Comparison of ENCODE assay signal across 8 cellular contexts in the genomic region with DNA sequence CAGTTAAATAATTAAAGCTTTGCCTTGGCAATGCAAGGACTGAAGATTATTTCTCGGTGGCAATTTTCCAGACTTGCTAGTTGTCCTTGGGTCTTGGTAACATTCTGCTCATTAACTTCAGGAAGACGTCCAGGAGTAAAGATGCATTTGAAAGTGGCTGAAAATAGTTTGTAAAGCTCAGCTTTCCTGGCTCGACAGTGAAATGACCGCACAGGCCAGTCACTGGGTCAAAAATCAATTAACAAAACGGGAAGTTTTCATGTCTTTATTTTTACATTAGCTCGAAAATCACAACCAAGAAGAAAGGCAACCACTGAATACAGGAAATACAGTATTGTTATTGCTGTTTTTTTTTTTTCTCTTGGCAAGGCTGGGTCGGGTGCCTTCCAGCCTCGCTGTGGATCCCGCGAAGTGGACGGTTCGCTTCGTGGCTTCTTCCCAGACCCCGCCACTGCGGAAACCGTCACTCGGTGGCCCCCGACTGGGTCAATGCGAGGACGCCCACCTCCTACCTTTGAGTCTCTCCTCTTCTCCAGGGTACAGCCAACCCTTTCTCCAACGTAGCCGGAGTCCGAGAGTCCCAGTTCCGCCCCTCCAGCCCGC. TPM values are rescaled to one million over a fixed set of nuclear protein-coding genes. Genes with fewer than 3 reads are reported as not detected.
DNase-seq lines count a peak whose midpoint lies in the region; ATAC-seq and TF ChIP-seq lines count a peak whose summit lies in the region.

No MANE protein-coding gene starts in this region.

- peaks cover 5 to 18% (median 14%) of the 10 kb centered on the region in 3 donors for H3K4me1 Mint-ChIP-seq in naive B cell

- no peak overlapping the region for H3K27ac Mint-ChIP-seq in naive B cell

- ATAC-seq in naive B cell (ENCODE audit: low read depth in 2 of 2): peak in 1 of 2 donors; percentile 29
- ATAC-seq in HG02642 (IDR thresholded peaks at IDR 0.05; ENCODE audit: poor library complexity, unreplicated experiment): no peak
- ATAC-seq in GM19467 (IDR thresholded peaks at IDR 0.05; ENCODE audit: unreplicated experiment): no peak
- ATAC-seq in GM18861 (IDR thresholded peaks at IDR 0.05; ENCODE audit: unreplicated experiment): no peak

- H3K36me3 Mint-ChIP-seq in naive B cell: no peaks in the 10 kb centered on the region

- TF ChIP-seq CTCF in epithelial cell of esophagus (IDR thresholded peaks at IDR 0.05; ENCODE audit: insufficient read depth, low read depth, low read length, missing control alignments): no peak

- peaks cover 16 to 47% (median 42%) of the 10 kb centered on the region in 3 donors for H3K27me3 Mint-ChIP-seq in naive B cell

- peak overlapping the region in 7 of 8 donors; percentile 15 to 93 (median 62) for H3K4me3 Mint-ChIP-seq in naive B cell

- DNase-seq in GM03348 (ENCODE audit: low spot score) (peak; percentile 13), NCI-H446 treated with DMSO at 0.1 percent for 48 hours (lab: John Stamatoyannopoulos, UW) (peak; percentile 47), epithelial cell of esophagus (ENCODE audit: low read depth) (no peak), naive B cell (no peak), NCI-H146 (lab: John Stamatoyannopoulos, UW) (no peak)

- peak overlapping the region; percentile 70 for H3K4me3 ChIP-seq in epithelial cell of esophagus (ENCODE audit: low read length)

- peaks cover 0 to 11% (median 0%) of the 10 kb centered on the region in 7 donors for H3K9me3 Mint-ChIP-seq in naive B cell

RNA-seq across cellular contexts. Expression of a gene that starts 0.5 kb away (rescaled TPM):
- 1 to 10 TPM in 1 of 6 donors, not detected in 5; 3.4 TPM for polyA plus RNA-seq in naive B cell (ENCODE audit: low read depth in 6 of 6)

Comparison
In these comparisons a context has a peak if more than half of its experiments do, and no peak if none do; other contexts are left out.
1. DNase-seq: peak in GM03348 (single experiment) and NCI-H446 treated with DMSO at 0.1 percent for 48 hours (single experiment); none in epithelial cell of esophagus (single experiment), naive B cell (single experiment) and NCI-H146 (single experiment).